8 cellular contexts compared by ENCODE assay signal in the genomic region with DNA sequence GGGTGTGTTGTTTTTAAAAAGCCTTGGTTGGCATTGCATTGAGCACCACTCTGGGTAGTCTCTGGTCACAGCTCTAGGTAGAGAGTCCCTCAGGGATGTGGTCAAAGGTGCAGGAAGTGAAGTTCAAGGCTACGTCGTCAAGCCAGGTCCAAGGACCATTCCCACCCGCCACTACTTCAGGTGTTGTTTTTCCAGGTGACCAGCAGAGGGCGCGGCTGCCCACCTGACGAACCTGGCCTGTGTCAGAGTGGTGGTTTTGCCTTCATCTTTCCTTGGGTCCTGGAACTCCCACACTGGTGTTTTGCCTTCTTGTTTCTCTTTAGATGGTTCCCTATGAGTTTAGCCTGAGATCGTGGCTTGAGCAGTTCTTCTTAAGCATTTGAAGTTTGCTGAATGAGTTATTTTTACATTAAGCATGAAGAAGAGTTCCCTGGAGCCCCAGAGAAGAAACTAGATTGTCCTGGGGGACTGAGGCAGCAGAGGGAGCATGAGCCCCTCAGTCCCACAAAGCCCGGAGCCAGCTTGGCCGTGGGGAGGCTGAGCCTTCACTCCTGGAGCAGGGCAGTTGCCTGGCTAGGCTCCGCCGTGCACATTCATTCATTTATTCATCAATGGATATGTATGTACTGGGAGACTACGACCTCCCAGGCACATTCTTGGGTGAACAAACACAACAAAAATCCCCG. TPM values are rescaled to one million over a fixed set of nuclear protein-coding genes. Genes with fewer than 3 reads are reported as not detected.
DNase-seq lines count a peak whose midpoint lies in the region; ATAC-seq and TF ChIP-seq lines count a peak whose summit lies in the region.

No MANE protein-coding gene starts in this region.

- peaks cover 43% of the 10 kb centered on the region for H3K27me3 ChIP-seq in BE2C
- peaks cover 8% of the 10 kb centered on the region for H3K27me3 ChIP-seq in prostate gland (replicated peaks; ENCODE audit: insufficient read depth)

- WGBS in prostate gland, result 34% methylated on average over 11 of the region's 13 CpGs

- TF ChIP-seq CTCF in BE2C (IDR thresholded peaks at IDR 0.05; ENCODE audit: low read depth, low read length), result peak; percentile 84
- TF ChIP-seq CTCF in WTC11 (IDR thresholded peaks at IDR 0.05), result peak; percentile 90
- peak; percentile 50 for TF ChIP-seq CTCF in fibroblast of villous mesenchyme (IDR thresholded peaks at IDR 0.05; ENCODE audit: insufficient read depth, low read depth, low read length)
- peak; percentile 38 to 66 (median 49) for TF ChIP-seq CTCF in prostate gland (IDR thresholded peaks at IDR 0.05)

- no peak for TF ChIP-seq POLR2A in prostate gland (IDR thresholded peaks at IDR 0.05)

- no peaks in the 10 kb centered on the region for H3K9me3 Mint-ChIP-seq in WTC11

- CTCF ChIA-PET in WTC11 (lab: Charles Lee), result interaction anchor here (0.6 to 2.3 kb wide), 13 partner anchors 11 to 156 kb away, joined by 3 to 19 read pairs (median 5); no protein-coding TSS in a partner anchor

- no peak overlapping the region for H3K27ac ChIP-seq in prostate gland

- H3K9me3 ChIP-seq in BE2C (no peaks in the 10 kb centered on the region), prostate gland (no peaks in the 10 kb centered on the region)

- no peaks in the 10 kb centered on the region for H3K4me1 ChIP-seq in BE2C
- H3K4me1 ChIP-seq in prostate gland (replicated peaks), result no peaks in the 10 kb centered on the region

- intact Hi-C loops in prostate gland (cut with DNase I), result loop anchor here (2.0 kb wide), 1 partner anchor 152 kb away; no protein-coding TSS in a partner anchor

- ATAC-seq in GM18868 (IDR thresholded peaks at IDR 0.05; ENCODE audit: unreplicated experiment) (peak; percentile 70), WTC11 (peak; percentile 95), GM18867 (IDR thresholded peaks at IDR 0.05; ENCODE audit: unreplicated experiment) (no peak)

- no peak overlapping the region for H3K4me3 ChIP-seq in BE2C (ENCODE audit: low read depth, low read length)
- no peak overlapping the region for H3K4me3 ChIP-seq in fibroblast of villous mesenchyme (ENCODE audit: low read depth, low read length)
- H3K4me3 ChIP-seq in prostate gland, result no peak overlapping the region

- peak; percentile 37 for DNase-seq in BE2C
- peak; percentile 59 for DNase-seq in NCI-H1105 (lab: John Stamatoyannopoulos, UW)
- peak; percentile 59 for DNase-seq in WTC11 (ENCODE audit: low spot score)
- DNase-seq in fibroblast of villous mesenchyme (ENCODE audit: low read depth), result no peak
- no peak for DNase-seq in prostate gland (ENCODE audit: low spot score)
- no peak for DNase-seq in effector CD8-positive, alpha-beta T cell (lab: John Stamatoyannopoulos, UW)

- H3K36me3 Mint-ChIP-seq in WTC11, result no peaks in the 10 kb centered on the region

- H3K27ac Mint-ChIP-seq in WTC11, result no peak overlapping the region

- H3K36me3 ChIP-seq in BE2C (no peaks in the 10 kb centered on the region), prostate gland (no peaks in the 10 kb centered on the region)

- POLR2A ChIA-PET in WTC11 (lab: Charles Lee), result no interaction called here

- H3K4me3 Mint-ChIP-seq in WTC11, result no peak overlapping the region

- peaks cover 96% of the 10 kb centered on the region for H3K27me3 Mint-ChIP-seq in WTC11 (ENCODE audit: low read depth)

- H3K4me1 Mint-ChIP-seq in WTC11, result no peaks in the 10 kb centered on the region

TF ChIP-seq in WTC11, 78 proteins besides CTCF, POLR2A, EP300 and RAD21:
- TF ChIP-seq, protein P1, sequence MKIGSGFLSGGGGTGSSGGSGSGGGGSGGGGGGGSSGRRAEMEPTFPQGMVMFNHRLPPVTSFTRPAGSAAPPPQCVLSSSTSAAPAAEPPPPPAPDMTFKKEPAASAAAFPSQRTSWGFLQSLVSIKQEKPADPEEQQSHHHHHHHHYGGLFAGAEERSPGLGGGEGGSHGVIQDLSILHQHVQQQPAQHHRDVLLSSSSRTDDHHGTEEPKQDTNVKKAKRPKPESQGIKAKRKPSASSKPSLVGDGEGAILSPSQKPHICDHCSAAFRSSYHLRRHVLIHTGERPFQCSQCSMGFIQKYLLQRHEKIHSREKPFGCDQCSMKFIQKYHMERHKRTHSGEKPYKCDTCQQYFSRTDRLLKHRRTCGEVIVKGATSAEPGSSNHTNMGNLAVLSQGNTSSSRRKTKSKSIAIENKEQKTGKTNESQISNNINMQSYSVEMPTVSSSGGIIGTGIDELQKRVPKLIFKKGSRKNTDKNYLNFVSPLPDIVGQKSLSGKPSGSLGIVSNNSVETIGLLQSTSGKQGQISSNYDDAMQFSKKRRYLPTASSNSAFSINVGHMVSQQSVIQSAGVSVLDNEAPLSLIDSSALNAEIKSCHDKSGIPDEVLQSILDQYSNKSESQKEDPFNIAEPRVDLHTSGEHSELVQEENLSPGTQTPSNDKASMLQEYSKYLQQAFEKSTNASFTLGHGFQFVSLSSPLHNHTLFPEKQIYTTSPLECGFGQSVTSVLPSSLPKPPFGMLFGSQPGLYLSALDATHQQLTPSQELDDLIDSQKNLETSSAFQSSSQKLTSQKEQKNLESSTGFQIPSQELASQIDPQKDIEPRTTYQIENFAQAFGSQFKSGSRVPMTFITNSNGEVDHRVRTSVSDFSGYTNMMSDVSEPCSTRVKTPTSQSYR (CRISPR knock-in tag; IDR thresholded peaks at IDR 0.05), result no peak
- TF ChIP-seq, protein P2, sequence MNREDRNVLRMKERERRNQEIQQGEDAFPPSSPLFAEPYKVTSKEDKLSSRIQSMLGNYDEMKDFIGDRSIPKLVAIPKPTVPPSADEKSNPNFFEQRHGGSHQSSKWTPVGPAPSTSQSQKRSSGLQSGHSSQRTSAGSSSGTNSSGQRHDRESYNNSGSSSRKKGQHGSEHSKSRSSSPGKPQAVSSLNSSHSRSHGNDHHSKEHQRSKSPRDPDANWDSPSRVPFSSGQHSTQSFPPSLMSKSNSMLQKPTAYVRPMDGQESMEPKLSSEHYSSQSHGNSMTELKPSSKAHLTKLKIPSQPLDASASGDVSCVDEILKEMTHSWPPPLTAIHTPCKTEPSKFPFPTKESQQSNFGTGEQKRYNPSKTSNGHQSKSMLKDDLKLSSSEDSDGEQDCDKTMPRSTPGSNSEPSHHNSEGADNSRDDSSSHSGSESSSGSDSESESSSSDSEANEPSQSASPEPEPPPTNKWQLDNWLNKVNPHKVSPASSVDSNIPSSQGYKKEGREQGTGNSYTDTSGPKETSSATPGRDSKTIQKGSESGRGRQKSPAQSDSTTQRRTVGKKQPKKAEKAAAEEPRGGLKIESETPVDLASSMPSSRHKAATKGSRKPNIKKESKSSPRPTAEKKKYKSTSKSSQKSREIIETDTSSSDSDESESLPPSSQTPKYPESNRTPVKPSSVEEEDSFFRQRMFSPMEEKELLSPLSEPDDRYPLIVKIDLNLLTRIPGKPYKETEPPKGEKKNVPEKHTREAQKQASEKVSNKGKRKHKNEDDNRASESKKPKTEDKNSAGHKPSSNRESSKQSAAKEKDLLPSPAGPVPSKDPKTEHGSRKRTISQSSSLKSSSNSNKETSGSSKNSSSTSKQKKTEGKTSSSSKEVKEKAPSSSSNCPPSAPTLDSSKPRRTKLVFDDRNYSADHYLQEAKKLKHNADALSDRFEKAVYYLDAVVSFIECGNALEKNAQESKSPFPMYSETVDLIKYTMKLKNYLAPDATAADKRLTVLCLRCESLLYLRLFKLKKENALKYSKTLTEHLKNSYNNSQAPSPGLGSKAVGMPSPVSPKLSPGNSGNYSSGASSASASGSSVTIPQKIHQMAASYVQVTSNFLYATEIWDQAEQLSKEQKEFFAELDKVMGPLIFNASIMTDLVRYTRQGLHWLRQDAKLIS (CRISPR knock-in tag; IDR thresholded peaks at IDR 0.05; ENCODE audit: borderline replicate concordance), result no peak
- no peak for TF ChIP-seq ZNF671 (CRISPR knock-in tag; IDR thresholded peaks at IDR 0.05)
- TF ChIP-seq, protein P3, sequence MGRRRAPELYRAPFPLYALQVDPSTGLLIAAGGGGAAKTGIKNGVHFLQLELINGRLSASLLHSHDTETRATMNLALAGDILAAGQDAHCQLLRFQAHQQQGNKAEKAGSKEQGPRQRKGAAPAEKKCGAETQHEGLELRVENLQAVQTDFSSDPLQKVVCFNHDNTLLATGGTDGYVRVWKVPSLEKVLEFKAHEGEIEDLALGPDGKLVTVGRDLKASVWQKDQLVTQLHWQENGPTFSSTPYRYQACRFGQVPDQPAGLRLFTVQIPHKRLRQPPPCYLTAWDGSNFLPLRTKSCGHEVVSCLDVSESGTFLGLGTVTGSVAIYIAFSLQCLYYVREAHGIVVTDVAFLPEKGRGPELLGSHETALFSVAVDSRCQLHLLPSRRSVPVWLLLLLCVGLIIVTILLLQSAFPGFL (CRISPR knock-in tag; IDR thresholded peaks at IDR 0.05; ENCODE audit: borderline replicate concordance), result no peak
- TF ChIP-seq ZNF416 (CRISPR knock-in tag; IDR thresholded peaks at IDR 0.05), result no peak
- no peak for TF ChIP-seq GRHL2 (CRISPR knock-in tag; IDR thresholded peaks at IDR 0.05; ENCODE audit: insufficient replicate concordance, severe bottlenecking)
- TF ChIP-seq CREB1 (CRISPR knock-in tag; IDR thresholded peaks at IDR 0.05), result no peak
- TF ChIP-seq, protein P4, sequence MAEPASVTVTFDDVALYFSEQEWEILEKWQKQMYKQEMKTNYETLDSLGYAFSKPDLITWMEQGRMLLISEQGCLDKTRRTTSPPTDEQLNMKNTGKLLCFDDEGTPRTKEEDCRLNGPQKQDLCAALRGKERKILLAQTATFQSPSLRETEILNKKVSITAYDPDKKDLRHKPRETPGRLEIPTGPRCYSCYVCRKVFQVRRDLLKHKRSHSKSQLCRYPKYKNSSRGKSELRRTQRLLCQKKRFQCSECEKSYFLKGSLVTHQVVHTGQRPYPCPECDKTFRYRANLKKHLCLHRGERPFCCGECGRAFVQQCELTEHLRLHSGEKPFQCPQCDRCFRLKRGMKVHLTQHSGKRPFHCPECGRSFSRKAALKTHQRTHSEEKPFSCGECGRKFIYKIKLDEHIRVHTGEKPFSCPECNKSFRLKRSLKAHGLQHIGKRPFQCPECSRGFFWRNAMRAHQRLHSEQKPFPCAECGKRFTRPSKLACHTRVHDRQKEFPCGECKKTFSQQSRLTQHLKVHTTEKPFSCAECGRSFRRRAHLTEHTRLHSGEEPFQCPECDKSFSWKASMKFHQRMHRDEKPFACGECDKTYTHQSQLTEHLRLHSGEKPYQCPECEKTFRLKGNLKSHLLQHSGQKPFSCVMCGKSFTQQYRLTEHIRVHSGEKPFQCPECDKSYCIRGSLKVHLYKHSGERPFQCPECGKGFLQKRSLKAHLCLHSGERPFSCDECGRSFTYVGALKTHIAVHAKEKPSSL (CRISPR knock-in tag; conservative IDR thresholded peaks at IDR 0.05), result no peak
- TF ChIP-seq SP1 (CRISPR knock-in tag; conservative IDR thresholded peaks at IDR 0.05), result no peak
- no peak for TF ChIP-seq KAT7 (CRISPR knock-in tag; IDR thresholded peaks at IDR 0.05; ENCODE audit: borderline replicate concordance)
- no peak for TF ChIP-seq ZNF232 (CRISPR knock-in tag; IDR thresholded peaks at IDR 0.05)

RNA-seq across cellular contexts. Expression of a gene that starts 5.6 kb away (rescaled TPM):
- not detected for polyA plus RNA-seq in BE2C (2012; ENCODE audit: insufficient read depth, insufficient read length, low read depth)
- total RNA-seq in WTC11 (2021) (0.23 to 0.30 TPM (median 0.28 TPM) in 3 replicates), fibroblast of villous mesenchyme (not detected in 2 replicates), prostate gland (under 1 TPM in 1 of 2 donors, not detected in 1; 0.34 TPM)

Comparison
In these comparisons a context has a peak if more than half of its experiments do, and no peak if none do; other contexts are left out.
1. DNase-seq: peak in BE2C (single experiment), NCI-H1105 (single experiment) and WTC11 (single experiment); none in fibroblast of villous mesenchyme (single experiment), prostate gland (single experiment) and effector CD8-positive, alpha-beta T cell (single experiment).
2. Peak in every context shown above with its lines, with median percentiles within 50 percentile points of each other: CTCF ChIP-seq.